In the genomic region with DNA sequence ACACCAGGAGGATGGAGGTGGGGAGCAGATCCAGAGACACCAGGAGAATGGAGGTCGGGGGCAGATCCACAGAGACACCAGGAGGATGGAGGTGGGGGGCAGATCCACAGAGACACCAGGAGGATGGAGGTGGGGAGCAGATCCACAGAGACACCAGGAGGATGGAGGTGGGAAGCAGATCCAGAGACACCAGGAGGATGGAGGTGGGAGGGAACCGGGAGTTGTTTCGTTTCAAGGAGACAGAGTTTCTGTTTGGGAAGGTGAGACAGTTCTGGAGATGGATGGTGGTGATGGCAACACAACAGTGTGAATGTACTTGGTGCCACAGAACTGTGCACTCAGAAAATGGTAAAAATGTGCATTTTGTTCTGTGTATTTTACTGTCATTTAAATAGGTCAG, we compare ENCODE assay signal across 23 cellular contexts. TPM values are rescaled to one million over a fixed set of nuclear protein-coding genes. Genes with fewer than 3 reads are reported as not detected.
DNase-seq lines count a peak whose midpoint lies in the region; ATAC-seq, FAIRE-seq and TF ChIP-seq lines count a peak whose summit lies in the region.
"Had no signal": no experiment of that assay in that cellular context is flagged by ENCODE, and none has a peak within 500 bp of the region (broad histone marks: within the 10 kb centered on the region; RNA-seq: fewer than 3 reads in every experiment).

No MANE protein-coding gene starts in this region.

- peaks cover 89% of the 10 kb centered on the region for H3K4me1 ChIP-seq in BLaER1

- TF ChIP-seq POLR2A in GM12891 (IDR thresholded peaks at IDR 0.05; ENCODE audit: low read depth, low read length): no peak

- peaks cover 99% of the 10 kb centered on the region for H4K20me1 ChIP-seq in BLaER1

- H3K4me3 Mint-ChIP-seq in central memory CD8-positive, alpha-beta T cell: no peak overlapping the region
- H3K4me3 Mint-ChIP-seq in nephron progenitor cell: no peak overlapping the region
- no peak overlapping the region for H3K4me3 Mint-ChIP-seq in mesothelial cell of epicardium
- H3K4me3 Mint-ChIP-seq: B cell; CD4-positive, alpha-beta memory T cell; GM23338; H9; HFFc6 had no signal

- peaks cover 86% of the 10 kb centered on the region for H3K36me3 ChIP-seq in BLaER1

- peaks cover 76% of the 10 kb centered on the region for H3K36me3 Mint-ChIP-seq in central memory CD8-positive, alpha-beta T cell (ENCODE audit: insufficient read depth)
- H3K36me3 Mint-ChIP-seq in nephron progenitor cell (ENCODE audit: low read depth) (peaks cover 65% of the 10 kb centered on the region), mesothelial cell of epicardium (peaks cover 35% of the 10 kb centered on the region)

- no peaks in the 10 kb centered on the region for H3K27me3 Mint-ChIP-seq in central memory CD8-positive, alpha-beta T cell
- H3K27me3 Mint-ChIP-seq in nephron progenitor cell (ENCODE audit: low read depth, poor library complexity) (no peaks in the 10 kb centered on the region), mesothelial cell of epicardium (ENCODE audit: low read depth) (no peaks in the 10 kb centered on the region)
- H3K27me3 Mint-ChIP-seq: B cell; CD4-positive, alpha-beta memory T cell had no signal

- no peak for ATAC-seq in central memory CD8-positive, alpha-beta T cell (replicated peaks; ENCODE audit: extremely low read depth, poor library complexity, severe bottlenecking)
- ATAC-seq: GM12878, GM23338, HCT116 had no signal

- no peak overlapping the region for H3K9ac ChIP-seq in BLaER1

- TF ChIP-seq CTCF in nephron progenitor cell (IDR thresholded peaks at IDR 0.05): no peak
- no peak for TF ChIP-seq CTCF in mesothelial cell of epicardium (IDR thresholded peaks at IDR 0.05; ENCODE audit: unreplicated experiment)

- no peak overlapping the region for H3K27ac ChIP-seq in BLaER1
- H3K27ac ChIP-seq: 22Rv1 had no signal

- peak overlapping the region; percentile 41 for H3K27ac Mint-ChIP-seq in central memory CD8-positive, alpha-beta T cell (ENCODE audit: low read depth)
- peak overlapping the region; percentile 79 for H3K27ac Mint-ChIP-seq in nephron progenitor cell
- no peak overlapping the region for H3K27ac Mint-ChIP-seq in mesothelial cell of epicardium
- H3K27ac Mint-ChIP-seq: B cell, GM23338, H9, HFFc6 had no signal

- no peaks in the 10 kb centered on the region for H3K9me3 ChIP-seq in BLaER1

- no peaks in the 10 kb centered on the region for H3K27me3 ChIP-seq in BLaER1

- DNase-seq in GM12891 (ENCODE audit: insufficient read length, low spot score) (no peak), nephron progenitor cell (no peak), amygdala (lab: John Stamatoyannopoulos, UW) (no peak), activated gamma-delta T cell (lab: John Stamatoyannopoulos, UW) (no peak), mesothelial cell of epicardium (ENCODE audit: low spot score in 2 of 2, unreplicated experiment in 2 of 2) (no peak)
- DNase-seq in central memory CD8-positive, alpha-beta T cell (ENCODE audit: low spot score in 2 of 2): no peak
- DNase-seq in activated effector memory CD4-positive, alpha-beta T cell treated with anti-CD3 and anti-CD28 coated beads, Interleukin-2, amount 50 U/mL, for 16 hours: no peak
- DNase-seq: C1 segment of cervical spinal cord; CD4-positive, alpha-beta memory T cell; COR-L47; DMS153; DND-41; H9; HFFc6 had no signal

- H3K9me3 Mint-ChIP-seq in central memory CD8-positive, alpha-beta T cell: no peaks in the 10 kb centered on the region
- H3K9me3 Mint-ChIP-seq in nephron progenitor cell: no peaks in the 10 kb centered on the region
- H3K9me3 Mint-ChIP-seq in mesothelial cell of epicardium: no peaks in the 10 kb centered on the region
- H3K9me3 Mint-ChIP-seq: GM23338, H9, HFFc6 had no signal

- peak; percentile 13 for FAIRE-seq in GM12891 (lab: Jason Lieb, UNC)
- FAIRE-seq: A204.1, G401.6, GM12878, GM18507 had no signal

- no peak overlapping the region for H3K4me3 ChIP-seq in BLaER1
- H3K4me3 ChIP-seq: GM12878, GM23338 had no signal

- peaks cover 5% of the 10 kb centered on the region for H3K4me1 Mint-ChIP-seq in central memory CD8-positive, alpha-beta T cell
- no peaks in the 10 kb centered on the region for H3K4me1 Mint-ChIP-seq in nephron progenitor cell
- H3K4me1 Mint-ChIP-seq in mesothelial cell of epicardium: no peaks in the 10 kb centered on the region
- H3K4me1 Mint-ChIP-seq: GM23338, H9 had no signal

- H3K4me2 ChIP-seq in BLaER1: peak overlapping the region; percentile 83; the same call in 1 of the 2 replicates
- H3K4me2 ChIP-seq: GM23338 had no signal

TF ChIP-seq in GM12891, 5 proteins besides CTCF, POLR2A, EP300 and RAD21:
- TF ChIP-seq TAF1 (IDR thresholded peaks at IDR 0.05; ENCODE audit: low read depth, low read length): no peak

RNA-seq across cellular contexts. Expression of gene INPP5E, which starts 9.0 kb away (rescaled TPM):
- polyA plus RNA-seq in GM12891 (2012; ENCODE audit: low read depth, missing spikeins): 6.6 TPM
- 22.1 to 24.6 TPM (median 23.3 TPM) in 3 replicates for total RNA-seq in mesothelial cell of epicardium

RNA-seq across cellular contexts. Expression of gene SEC16A, which starts 34.2 kb away (rescaled TPM):
- polyA plus RNA-seq in GM12891 (2012; ENCODE audit: low read depth, missing spikeins): 31.0 TPM
- 89.9 to 92.2 TPM (median 90.2 TPM) in 3 replicates for total RNA-seq in mesothelial cell of epicardium

RNA-seq across cellular contexts. Expression of gene PMPCA, which starts 38.2 kb away (rescaled TPM):
- 111 TPM for polyA plus RNA-seq in GM12891 (2012; ENCODE audit: low read depth, missing spikeins)
- total RNA-seq in mesothelial cell of epicardium: 72.2 to 74.6 TPM (median 72.7 TPM) in 3 replicates

RNA-seq across cellular contexts. Expression of gene ENTR1, which starts 38.2 kb away (rescaled TPM):
- polyA plus RNA-seq in GM12891 (2012; ENCODE audit: low read depth, missing spikeins): 33.7 TPM
- total RNA-seq in mesothelial cell of epicardium: 67.3 to 72.1 TPM (median 71.9 TPM) in 3 replicates

RNA-seq across cellular contexts. Expression of gene SNAPC4, which starts 48.7 kb away (rescaled TPM):
- 9.8 TPM for polyA plus RNA-seq in GM12891 (2012; ENCODE audit: low read depth, missing spikeins)
- 18.2 to 19.3 TPM (median 18.2 TPM) in 3 replicates for total RNA-seq in mesothelial cell of epicardium
